Comparison of ENCODE assay signal across 12 cellular contexts in genomic region chr3:72907131-72907697, GRCh38. TPM values are rescaled to one million over a fixed set of nuclear protein-coding genes. Genes with fewer than 3 reads are reported as not detected.
DNase-seq lines count a peak whose midpoint lies in the region; ATAC-seq and TF ChIP-seq lines count a peak whose summit lies in the region.
"Had no signal": no experiment of that assay in that cellular context is flagged by ENCODE, and none has a peak within 500 bp of the region (broad histone marks: within the 10 kb centered on the region; RNA-seq: fewer than 3 reads in every experiment).

No MANE protein-coding gene starts in this region.

- H4K8ac ChIP-seq in H9 (replicated peaks; ENCODE audit: insufficient read length, low read depth, low read length), result no peak overlapping the region

- H3K27me3 ChIP-seq in BJ (ENCODE audit: control insufficient read depth, insufficient read depth, low read length) (no peaks in the 10 kb centered on the region), hepatocyte (no peaks in the 10 kb centered on the region), gastrocnemius medialis (no peaks in the 10 kb centered on the region), H9 (ENCODE audit: insufficient read depth, low read length) (no peaks in the 10 kb centered on the region)
- H3K27me3 ChIP-seq: SJSA1 had no signal

- H3K36me3 Mint-ChIP-seq in brain (no peaks in the 10 kb centered on the region), H9 (ENCODE audit: insufficient read depth in 1 of 3, low read depth in 3 of 3) (no peaks in the 10 kb centered on the region)
- H3K36me3 Mint-ChIP-seq: CD14-positive monocyte had no signal

- no peak overlapping the region for H2BK20ac ChIP-seq in H9 (ENCODE audit: low read depth, low read length, poor library complexity, severe bottlenecking)

- no peak overlapping the region for H2AK5ac ChIP-seq in H9 (ENCODE audit: insufficient read length, low read length)

- no peak for TF ChIP-seq POLR2A in gastrocnemius medialis (IDR thresholded peaks at IDR 0.05)

- H3K79me2 ChIP-seq in hepatocyte, result peaks cover 27% of the 10 kb centered on the region
- no peaks in the 10 kb centered on the region for H3K79me2 ChIP-seq in H9 (ENCODE audit: insufficient read depth, low read length)

- H3K36me3 ChIP-seq in BJ (ENCODE audit: control insufficient read depth, insufficient read depth, low read length) (no peaks in the 10 kb centered on the region), hepatocyte (replicated peaks; ENCODE audit: insufficient read depth, low read depth) (no peaks in the 10 kb centered on the region), gastrocnemius medialis (no peaks in the 10 kb centered on the region)
- H3K36me3 ChIP-seq: SJSA1 had no signal

- no peak overlapping the region for H4K91ac ChIP-seq in H9 (ENCODE audit: insufficient read length, low read depth, low read length)

- H3T11ph ChIP-seq in H9 (ENCODE audit: low read length), result no peak overlapping the region

- peaks cover 4% of the 10 kb centered on the region for H3K4me1 ChIP-seq in hepatocyte (ENCODE audit: insufficient read depth)
- no peaks in the 10 kb centered on the region for H3K4me1 ChIP-seq in gastrocnemius medialis
- no peaks in the 10 kb centered on the region for H3K4me1 ChIP-seq in H9 (ENCODE audit: insufficient read depth, low read length)

- TF ChIP-seq CTCF in BJ (IDR thresholded peaks at IDR 0.05; ENCODE audit: insufficient read depth, low read depth, low read length) (no peak), brain (conservative IDR thresholded peaks at IDR 0.05) (no peak), hepatocyte (IDR thresholded peaks at IDR 0.05; ENCODE audit: poor library complexity) (no peak), gastrocnemius medialis (IDR thresholded peaks at IDR 0.05 in 4 of 5, conservative IDR thresholded peaks at IDR 0.05 in 1 of 5) (no peak), H9 (conservative IDR thresholded peaks at IDR 0.05) (no peak)

- 76% methylated on average over 4 of the region's 4 CpGs for WGBS in hepatocyte (ENCODE audit: low lambda C conversion rate, missing lambda C conversion rate)
- no CpG with 5 or more reads among the region's 4 CpGs for WGBS in H9 (ENCODE audit: extremely low coverage, insufficient read length, low lambda C conversion rate)

- no peak overlapping the region for H3K56ac ChIP-seq in H9 (ENCODE audit: insufficient read length, low read depth, low read length)

- H2BK15ac ChIP-seq in H9 (ENCODE audit: low read depth, low read length), result no peak overlapping the region

- H3K23me2 ChIP-seq in H9 (ENCODE audit: insufficient read length, low read depth, low read length, poor library complexity, severe bottlenecking), result no peaks in the 10 kb centered on the region

- H3K79me1 ChIP-seq in H9 (ENCODE audit: insufficient read depth, low read depth, low read length, poor library complexity, severe bottlenecking), result no peaks in the 10 kb centered on the region

- in situ Hi-C loops in gastrocnemius medialis (cut with MboI; ENCODE audit: low sequenced_read_pairs in 4 of 4), result no loop called here

- H3K4me3 Mint-ChIP-seq in brain (peak overlapping the region in 2 of 5 experiments; percentile 18 to 21), H9 (no peak overlapping the region)
- H3K4me3 Mint-ChIP-seq: activated CD4-positive, alpha-beta T cell treated with anti-CD3 and anti-CD28 coated beads, Interleukin-2, amount 10 ng/mL, durations not matched to agents 7 days and 5 days; CD14-positive monocyte had no signal

- POLR2A ChIA-PET in BJ (lab: Charles Lee), result no interaction called here

- no peaks in the 10 kb centered on the region for H3K9me2 ChIP-seq in hepatocyte (replicated peaks; ENCODE audit: insufficient read depth)

- H4K20me1 ChIP-seq in hepatocyte (ENCODE audit: insufficient read depth, poor library complexity, severe bottlenecking) (no peaks in the 10 kb centered on the region), H9 (ENCODE audit: control insufficient read depth, insufficient read depth, insufficient read length) (no peaks in the 10 kb centered on the region)

- H3K27me3 Mint-ChIP-seq in brain, result no peaks in the 10 kb centered on the region
- H3K27me3 Mint-ChIP-seq in H9 (ENCODE audit: low read depth), result no peaks in the 10 kb centered on the region; the same call in 1 of the 2 replicates

- ATAC-seq in gastrocnemius medialis (peak; percentile 47 to 67), HG03159 (IDR thresholded peaks at IDR 0.05; ENCODE audit: unreplicated experiment) (no peak), GM21529 (IDR thresholded peaks at IDR 0.05; ENCODE audit: unreplicated experiment) (no peak)
- ATAC-seq in stimulated activated naive CD8-positive, alpha-beta T cell treated with anti-CD3 and anti-CD28 coated beads, Interleukin-15, Interleukin-2, amounts not matched to agents 100 U/mL and 50 U/mL, for 24 hours, result no peak

- H2AFZ ChIP-seq in hepatocyte, result no peak overlapping the region
- H2AFZ ChIP-seq in H9 (ENCODE audit: low read length), result no peak overlapping the region

- H4K5ac ChIP-seq in H9 (ENCODE audit: insufficient read length, low read depth, low read length), result no peak overlapping the region

- peak; percentile 77 for DNase-seq in BJ (ENCODE audit: low read depth)
- DNase-seq in hepatocyte (ENCODE audit: low spot score), result peak; percentile 32
- DNase-seq in gastrocnemius medialis, result peak; percentile 37 to 51
- no peak for DNase-seq in stimulated activated naive CD8-positive, alpha-beta T cell treated with anti-CD3 and anti-CD28 coated beads, Interleukin-15, Interleukin-2, amounts not matched to agents 100 U/mL and 50 U/mL, for 24 hours
- no peak for DNase-seq in H9
- DNase-seq: activated CD4-positive, alpha-beta T cell treated with anti-CD3 and anti-CD28 coated beads, Interleukin-2, amount 10 ng/mL, durations not matched to agents 7 days and 5 days; activated naive CD4-positive, alpha-beta T cell treated with anti-CD3 and anti-CD28 coated beads, Interleukin-2, amount 50 U/mL, for 16 hours had no signal

- no peak overlapping the region for H3K14ac ChIP-seq in H9 (ENCODE audit: insufficient read depth, low read length)

- CTCF ChIA-PET in BJ (lab: Yijun Ruan, JAX), result interaction anchor here (0.7 to 2.8 kb wide), 6 partner anchors 10 to 178 kb away, joined by 3 to 10 read pairs (median 3); no protein-coding TSS in a partner anchor

- peaks cover 0 to 4% (median 0%) of the 10 kb centered on the region in 5 experiments for H3K9me3 Mint-ChIP-seq in brain
- H3K9me3 Mint-ChIP-seq in H9, result no peaks in the 10 kb centered on the region; a peak in 1 of 5 replicates
- H3K9me3 Mint-ChIP-seq: activated CD4-positive, alpha-beta T cell treated with anti-CD3 and anti-CD28 coated beads, Interleukin-2, amount 10 ng/mL, durations not matched to agents 7 days and 5 days had no signal

- no peak overlapping the region for H3K4me3 ChIP-seq in BJ (ENCODE audit: low read depth, low read length)
- H3K4me3 ChIP-seq in hepatocyte, result no peak overlapping the region
- no peak overlapping the region for H3K4me3 ChIP-seq in gastrocnemius medialis
- H3K4me3 ChIP-seq: SJSA1 had no signal

- peak overlapping the region in 3 of 5 experiments; percentile 24 to 74 (median 73) for H3K27ac Mint-ChIP-seq in brain
- no peak overlapping the region for H3K27ac Mint-ChIP-seq in H9
- H3K27ac Mint-ChIP-seq: activated CD4-positive, alpha-beta T cell treated with anti-CD3 and anti-CD28 coated beads, Interleukin-2, amount 10 ng/mL, durations not matched to agents 7 days and 5 days; CD14-positive monocyte had no signal

- H3K9me3 ChIP-seq in hepatocyte (ENCODE audit: low read depth) (no peaks in the 10 kb centered on the region), gastrocnemius medialis (no peaks in the 10 kb centered on the region), H9 (ENCODE audit: control insufficient read depth, low read depth, low read length) (no peaks in the 10 kb centered on the region)
- H3K9me3 ChIP-seq: SJSA1 had no signal

- H3K9ac ChIP-seq in H9 (ENCODE audit: extremely low read depth, insufficient read length, low read length), result no peak overlapping the region

- H3K18ac ChIP-seq in H9 (ENCODE audit: insufficient read length, low read depth, low read length), result no peak overlapping the region

- no peak overlapping the region for H3K4me2 ChIP-seq in hepatocyte
- H3K4me2 ChIP-seq in H9 (ENCODE audit: insufficient read depth, insufficient read length, low read length), result no peak overlapping the region

- H3K23ac ChIP-seq in H9 (ENCODE audit: insufficient read length, low read depth, low read length), result no peak overlapping the region

- H2BK5ac ChIP-seq in H9 (ENCODE audit: insufficient read length, low read length), result no peak overlapping the region

- no peak overlapping the region for H2BK12ac ChIP-seq in H9 (ENCODE audit: insufficient read length, low read depth, low read length)

- H3K27ac ChIP-seq in hepatocyte (peak overlapping the region; percentile 24), gastrocnemius medialis (peak overlapping the region in 3 of 4 donors; percentile 46 to 60 (median 54)), H9 (ENCODE audit: insufficient read length, low read depth, low read length) (no peak overlapping the region)
- H3K27ac ChIP-seq: SJSA1 had no signal

- H3K4ac ChIP-seq in H9 (ENCODE audit: low read depth, low read length), result no peak overlapping the region

- H2BK120ac ChIP-seq in H9 (ENCODE audit: low read depth, low read length, poor library complexity, severe bottlenecking), result no peak overlapping the region

- intact Hi-C loops in gastrocnemius medialis (cut with DNase I; ENCODE audit: low total_unique reads), result no loop called here

- H3K4me1 Mint-ChIP-seq in brain, result peaks cover 46% of the 10 kb centered on the region
- peaks cover 0 to 6% of the 10 kb centered on the region in 2 experiments; a peak in 2 of 4 replicates for H3K4me1 Mint-ChIP-seq in H9
- H3K4me1 Mint-ChIP-seq: activated CD4-positive, alpha-beta T cell treated with anti-CD3 and anti-CD28 coated beads, Interleukin-2, amount 10 ng/mL, durations not matched to agents 7 days and 5 days; CD14-positive monocyte had no signal

RNA-seq across cellular contexts. Expression of gene GXYLT2, which starts 19.4 kb away (rescaled TPM):
- polyA plus RNA-seq in BJ (2011; rRNA removed) (5.7 and 6.3 TPM in 2 replicates), brain (ENCODE audit: insufficient read depth, low read depth, low replicate concordance) (0.88 TPM), hepatocyte (24.9 and 27.4 TPM in 2 replicates)
- 8.6 and 12.8 TPM in 2 replicates for polyA minus RNA-seq in BJ (2011; rRNA and poly(A)+ RNA removed)
- total RNA-seq in hepatocyte (23.6 and 35.7 TPM in 2 replicates), gastrocnemius medialis (under 1 TPM in 3 of 4 donors, not detected in 1; 0.31 to 0.94 (median 0.38) TPM), H9 (2021) (2.0 and 2.6 TPM in 2 replicates)
- total RNA-seq: activated CD4-positive, alpha-beta T cell treated with anti-CD3 and anti-CD28 coated beads, Interleukin-2, amount 10 ng/mL, durations not matched to agents 7 days and 5 days had no signal

RNA-seq across cellular contexts. Expression of gene SHQ1, which starts 59.0 kb away (rescaled TPM):
- 9.5 and 14.3 TPM in 2 replicates for polyA plus RNA-seq in BJ (2011; rRNA removed)
- 5.8 and 7.0 TPM in 2 replicates for polyA minus RNA-seq in BJ (2011; rRNA and poly(A)+ RNA removed)
- polyA plus RNA-seq in brain (ENCODE audit: insufficient read depth, low read depth, low replicate concordance), result 5.8 TPM
- 16.2 and 16.8 TPM in 2 replicates for total RNA-seq in hepatocyte
- polyA plus RNA-seq in hepatocyte, result 11.1 and 14.8 TPM in 2 replicates
- 10 to 100 TPM in 3 of 4 donors, 1 to 10 TPM in 1; 9.2 to 15.0 (median 12.6) TPM for total RNA-seq in gastrocnemius medialis
- total RNA-seq in H9 (2021), result 28.2 and 32.5 TPM in 2 replicates

Comparison
In these comparisons a context has a peak if more than half of its experiments do, and no peak if none do; other contexts are left out.
1. DNase-seq: peak in BJ (single experiment), hepatocyte (single experiment) and gastrocnemius medialis (2 of 2); none in stimulated activated naive CD8-positive, alpha-beta T cell treated with anti-CD3 and anti-CD28 coated beads, Interleukin-15, Interleukin-2, amounts not matched to agents 100 U/mL and 50 U/mL, for 24 hours (single experiment) and H9 (single experiment).
2. H3K27ac Mint-ChIP-seq: peak in brain (3 of 5); none in H9 (0 of 3).
3. ATAC-seq: peak in gastrocnemius medialis (2 of 2); none in HG03159 (single experiment), stimulated activated naive CD8-positive, alpha-beta T cell treated with anti-CD3 and anti-CD28 coated beads, Interleukin-15, Interleukin-2, amounts not matched to agents 100 U/mL and 50 U/mL, for 24 hours (single experiment) and GM21529 (single experiment).